8 cellular contexts compared by ENCODE assay signal in genomic region chr2:178478442-178479274, GRCh38. TPM values are rescaled to one million over a fixed set of nuclear protein-coding genes. Genes with fewer than 3 reads are reported as not detected.
DNase-seq lines count a peak whose midpoint lies in the region; ATAC-seq and TF ChIP-seq lines count a peak whose summit lies in the region.

Gene FKBP7, minus strand, starts transcription at chr2:178478600. Its CDS starts 101 bp downstream, at chr2:178478499.

- peak; percentile 19 for ATAC-seq in GM18858 (IDR thresholded peaks at IDR 0.05; ENCODE audit: unreplicated experiment)
- ATAC-seq in HG03097 (IDR thresholded peaks at IDR 0.05; ENCODE audit: low FRiP score, unreplicated experiment): peak; percentile 46

- H3K9me3 ChIP-seq in WERI-Rb-1 (ENCODE audit: severe bottlenecking): no peaks in the 10 kb centered on the region
- H3K9me3 ChIP-seq in mammary epithelial cell (replicated peaks; ENCODE audit: insufficient read depth, low read length): no peaks in the 10 kb centered on the region

- TF ChIP-seq CTCF in WERI-Rb-1 (IDR thresholded peaks at IDR 0.05; ENCODE audit: low read depth, low read length) (peak; percentile 65), mammary epithelial cell (conservative IDR thresholded peaks at IDR 0.05 in 1 of 2, IDR thresholded peaks at IDR 0.05 in 1 of 2; ENCODE audit: extremely low read depth in 1 of 2, insufficient read depth in 1 of 2, low read depth in 1 of 2, low read length in 2 of 2) (peak; percentile 75 to 77)

- DNase-seq in NCI-H2196 treated with DMSO at 0.1 percent for 48 hours (lab: John Stamatoyannopoulos, UW; ENCODE audit: unreplicated experiment): peak; percentile 71
- peak; percentile 80 for DNase-seq in WERI-Rb-1
- peak; percentile 72 for DNase-seq in mammary epithelial cell
- DNase-seq in iPS-NIHi7 (ENCODE audit: extremely low spot score): peak; percentile 83
- peak; percentile 60 for DNase-seq in smooth muscle cell of the brain vasculature (ENCODE audit: low read depth, low spot score)

- H3K4me2 ChIP-seq in mammary epithelial cell (ENCODE audit: insufficient read depth, low read depth, low read length): peak within 1 kb of the TSS; percentile 95

- peak within 1 kb of the TSS; percentile 98 for H3K9ac ChIP-seq in mammary epithelial cell (ENCODE audit: insufficient read depth, low read length)

- no peaks in the 10 kb centered on the region for H3K27me3 ChIP-seq in ACC112 (ENCODE audit: insufficient read depth, low read length)
- no peaks in the 10 kb centered on the region for H3K27me3 ChIP-seq in WERI-Rb-1 (ENCODE audit: insufficient read depth, low read depth, severe bottlenecking)
- no peaks in the 10 kb centered on the region for H3K27me3 ChIP-seq in mammary epithelial cell (ENCODE audit: insufficient read depth, low read length)

- peak within 1 kb of the TSS; percentile 75 for H3K27ac ChIP-seq in ACC112 (ENCODE audit: low read depth, low read length)
- H3K27ac ChIP-seq in WERI-Rb-1: peak within 1 kb of the TSS; percentile 76
- H3K27ac ChIP-seq in mammary epithelial cell (ENCODE audit: insufficient read depth, low read depth, low read length): peak within 1 kb of the TSS; percentile 91

- H3K4me3 ChIP-seq in ACC112 (ENCODE audit: low read depth, low read length) (peak within 1 kb of the TSS; percentile 89), WERI-Rb-1 (ENCODE audit: low read depth, low read length) (peak within 1 kb of the TSS; percentile 68), mammary epithelial cell (replicated peaks in 1 of 3; ENCODE audit: insufficient read depth in 1 of 3, low read depth in 2 of 3, low read length in 3 of 3) (peak within 1 kb of the TSS; percentile 73 to 95 (median 88))

- WGBS in mammary epithelial cell (ENCODE audit: low coverage, missing lambda C conversion rate): 3% methylated on average over 48 of the region's 56 CpGs

- H3K79me2 ChIP-seq in ACC112 (ENCODE audit: control insufficient read depth, insufficient read depth, low read length, unreplicated experiment) (peaks cover 37% of the 10 kb centered on the region), mammary epithelial cell (ENCODE audit: insufficient read depth, low read length) (peaks cover 28% of the 10 kb centered on the region)

- in situ Hi-C loops in mammary epithelial cell (cut with MboI; ENCODE audit: low sequenced_read_pairs in 2 of 2): no loop called here

- H2AFZ ChIP-seq in ACC112 (ENCODE audit: low read length, unreplicated experiment): peak within 1 kb of the TSS; percentile 92
- H2AFZ ChIP-seq in mammary epithelial cell (ENCODE audit: low read depth, low read length): peak within 1 kb of the TSS; percentile 100

- intact Hi-C loops in mammary epithelial cell (cut with micrococcal nuclease): loop anchor here (1.0 to 5.0 kb wide), 6 partner anchors 27 to 436 kb away; partner anchors contain the start of genes PJVK, PRKRA and RBM45

- H4K20me1 ChIP-seq in mammary epithelial cell (ENCODE audit: insufficient read depth, low read length): no peaks in the 10 kb centered on the region

- H3K4me1 ChIP-seq in ACC112 (ENCODE audit: control insufficient read depth, insufficient read depth, low read length, unreplicated experiment) (peaks cover 23% of the 10 kb centered on the region), mammary epithelial cell (ENCODE audit: insufficient read depth, low read length) (peaks cover 25% of the 10 kb centered on the region)

- dilution Hi-C loops in mammary epithelial cell (cut with HindIII; ENCODE audit: low sequenced_read_pairs): no loop called here

- H3K36me3 ChIP-seq in ACC112 (ENCODE audit: insufficient read depth, low read length) (no peaks in the 10 kb centered on the region), WERI-Rb-1 (no peaks in the 10 kb centered on the region), mammary epithelial cell (ENCODE audit: insufficient read depth, low read length) (no peaks in the 10 kb centered on the region)

- BruUV-seq in mammary epithelial cell (replicated peaks; lab: Mats Ljungman, UMichigan): no TSS peak

- CTCF ChIA-PET in mammary epithelial cell (lab: Charles Lee; ENCODE audit: low non-redundant PET): no interaction called here

RNA-seq across cellular contexts. Expression of gene FKBP7, which starts in this region (rescaled TPM):
- total RNA-seq in mammary epithelial cell: 1 to 10 TPM; 1.6 to 2.3 TPM
- 2.7 TPM for polyA plus RNA-seq in mammary epithelial cell
- polyA minus RNA-seq in mammary epithelial cell: not detected

Comparison
In these comparisons a context has a peak if more than half of its experiments do, and no peak if none do; other contexts are left out.
1. Peak in every context shown above with its lines: DNase-seq, ATAC-seq, H3K4me3 ChIP-seq and H3K27ac ChIP-seq.